Comparison of ENCODE assay signal across 25 cellular contexts in the genomic region with DNA sequence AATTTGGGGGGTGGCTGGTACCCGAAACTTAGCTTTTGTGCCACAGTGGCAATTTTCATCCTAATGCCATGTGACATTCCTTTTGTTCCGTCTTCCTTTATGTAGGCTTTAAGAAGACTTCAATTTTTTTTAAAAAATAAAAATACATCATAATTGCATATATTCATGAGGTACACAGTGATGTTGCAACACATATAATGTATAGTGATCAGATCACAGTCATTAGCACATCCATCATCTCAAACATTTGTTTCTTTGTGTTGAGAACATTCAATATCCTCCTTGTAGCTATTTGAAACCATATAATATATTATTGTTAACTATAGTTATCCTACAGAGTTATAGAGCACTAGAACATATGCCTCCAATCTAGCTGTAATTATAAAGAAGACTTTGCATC. TPM values are rescaled to one million over a fixed set of nuclear protein-coding genes. Genes with fewer than 3 reads are reported as not detected.
"Had no signal": no experiment of that assay in that cellular context is flagged by ENCODE, and none has a peak within 500 bp of the region (broad histone marks: within the 10 kb centered on the region; RNA-seq: fewer than 3 reads in every experiment).

No MANE protein-coding gene starts in this region.

- H3K27me3 ChIP-seq: body of pancreas, suprapubic skin, tibial nerve, uterus had no signal

- H3K36me3 ChIP-seq: left lung, spleen, suprapubic skin, tibial nerve, uterus had no signal

- H3K4me1 ChIP-seq: body of pancreas, uterus had no signal

- H3K9me3 ChIP-seq: body of pancreas, left lung, spleen, suprapubic skin, tibial nerve, uterus had no signal

- DNase-seq: activated CD4-positive, alpha-beta T cell treated with anti-CD3 and anti-CD28 coated beads for 4 hours; activated CD4-positive, alpha-beta T cell treated with anti-CD3 and anti-CD28 coated beads, Interleukin-2, amount 50 U/mL, for 48 hours; activated CD4-positive, CD25-positive, alpha-beta regulatory T cell; activated naive CD4-positive, alpha-beta T cell treated with Interleukin-2 at 50 U/mL for 16 hours; activated T-cell treated with anti-CD3 and anti-CD28 coated beads, Interleukin-2, amount 50 U/mL, for 48 hours; amygdala; body of pancreas; effector CD4-positive, alpha-beta T cell; foreskin melanocyte; immature natural killer cell; left lung; natural killer cell; retina; spleen; stimulated activated CD4-positive, alpha-beta T cell treated with anti-CD3 and anti-CD28 coated beads, Interleukin-4, amount 100 ng/mL, for 1 hour; T1000; uterus had no signal

- H3K27ac ChIP-seq: body of pancreas, left lung, spleen, uterus had no signal

- H3K4me3 ChIP-seq: body of pancreas, left lung, lung, spleen, suprapubic skin, uterus had no signal

- FAIRE-seq: endometrium had no signal

- ATAC-seq: body of pancreas, left lung, natural killer cell had no signal

RNA-seq across cellular contexts. Expression of a gene that starts 34.9 kb away (rescaled TPM):
- total RNA-seq: activated CD8-positive, alpha-beta memory T cell treated with anti-CD3 and anti-CD28 coated beads for 36 hours; body of pancreas; kidney epithelial cell; natural killer cell; osteocyte; progenitor cell of endocrine pancreas; spleen; uterus had no signal
- polyA plus RNA-seq: immature natural killer cell, spleen had no signal
